In genomic region chr5:36573441-36573840, GRCh38 we compare ENCODE assay signal across 13 cellular contexts. TPM values are rescaled to one million over a fixed set of nuclear protein-coding genes. Genes with fewer than 3 reads are reported as not detected.
DNase-seq lines count a peak whose midpoint lies in the region; ATAC-seq and TF ChIP-seq lines count a peak whose summit lies in the region.
"Had no signal": no experiment of that assay in that cellular context is flagged by ENCODE, and none has a peak within 500 bp of the region (broad histone marks: within the 10 kb centered on the region; RNA-seq: fewer than 3 reads in every experiment).

No MANE protein-coding gene starts in this region.

- no peaks in the 10 kb centered on the region for H3K9me3 Mint-ChIP-seq in GM23338

- H3K27me3 Mint-ChIP-seq in GM23338 (ENCODE audit: insufficient read depth, low read depth, poor library complexity), result no peaks in the 10 kb centered on the region

- no peaks in the 10 kb centered on the region for H3K4me1 ChIP-seq in GM23338 (ENCODE audit: insufficient read depth)
- H3K4me1 ChIP-seq: adrenal gland had no signal

- ATAC-seq in GM23338, result no peak

- H3K9me2 ChIP-seq in GM23338 (ENCODE audit: insufficient read depth), result no peaks in the 10 kb centered on the region; the same call in 1 of the 2 replicates

- H3K4me2 ChIP-seq in GM23338, result no peak overlapping the region

- H4K20me1 ChIP-seq in GM23338 (replicated peaks; ENCODE audit: insufficient read depth), result no peaks in the 10 kb centered on the region

- H3F3A ChIP-seq in GM23338 (replicated peaks; ENCODE audit: low read depth), result no peaks in the 10 kb centered on the region

- H3K36me3 Mint-ChIP-seq in GM23338 (ENCODE audit: low read depth), result no peaks in the 10 kb centered on the region

- no peak overlapping the region for H3K4me3 ChIP-seq in GM23338
- H3K4me3 ChIP-seq: adrenal gland had no signal

- no peaks in the 10 kb centered on the region for H3K27me3 ChIP-seq in GM23338 (ENCODE audit: insufficient read depth)
- H3K27me3 ChIP-seq: adrenal gland had no signal

- no peak overlapping the region for H3K27ac ChIP-seq in GM23338 (ENCODE audit: low read depth)
- H3K27ac ChIP-seq: adrenal gland had no signal

- H3K27ac Mint-ChIP-seq in GM23338, result no peak overlapping the region

- H3K4me3 Mint-ChIP-seq in GM23338, result no peak overlapping the region

- H2AFZ ChIP-seq in GM23338, result no peak overlapping the region

- no peaks in the 10 kb centered on the region for H3K36me3 ChIP-seq in GM23338 (ENCODE audit: insufficient read depth)
- H3K36me3 ChIP-seq: adrenal gland had no signal

- DNase-seq in ACHN (peak; percentile 6), HS-5 (ENCODE audit: low read depth) (peak; percentile 79), astrocyte of the hippocampus (ENCODE audit: low read depth, low spot score) (peak; percentile 84), iris pigment epithelial cell (ENCODE audit: low read depth) (peak; percentile 83), SHP77 (lab: John Stamatoyannopoulos, UW) (no peak), NOMO-1 (lab: John Stamatoyannopoulos, UW; ENCODE audit: unreplicated experiment in 2 of 2) (no peak), GM23338 (ENCODE audit: low spot score) (no peak)
- no peak for DNase-seq in stimulated activated CD4-positive, alpha-beta T cell treated with anti-CD3 and anti-CD28 coated beads, Interleukin-1b, Interleukin-23, amount 100 ng/mL, for 48 hours
- DNase-seq: adrenal gland; DMS 273 treated with DMSO at 0.1 percent for 48 hours; NCI-H187; stimulated activated CD4-positive, alpha-beta T cell treated with anti-CD3 and anti-CD28 coated beads, Interleukin-2, amount 100 ng/mL, for 24 hours had no signal

- in situ Hi-C loops in ACHN (cut with HindIII; ENCODE audit: low pct_ligation_motif_present, low pct_unique_long_range_greater_than_20kb, low sequenced_read_pairs), result no loop called here

- no peak for TF ChIP-seq CTCF in GM23338 (conservative IDR thresholded peaks at IDR 0.05; ENCODE audit: low read depth in 2 of 2)

- H3K4me1 Mint-ChIP-seq in GM23338, result peaks cover 3% of the 10 kb centered on the region; the same call in 1 of the 3 replicates

- H3K79me2 ChIP-seq in GM23338 (replicated peaks; ENCODE audit: insufficient read depth), result no peaks in the 10 kb centered on the region

TF ChIP-seq in GM23338, 12 proteins besides CTCF, POLR2A, EP300 and RAD21:
- TF ChIP-seq ZNF462 (CRISPR knock-in tag; IDR thresholded peaks at IDR 0.05), result no peak

RNA-seq across cellular contexts. Expression of gene SLC1A3, which starts 33.0 kb away (rescaled TPM):
- 27.2 and 29.0 TPM in 2 replicates for total RNA-seq in GM23338 (2014; rRNA removed; shearing (Covaris generic))
- 30.4 and 40.7 TPM in 2 replicates for polyA plus RNA-seq in GM23338 (2016; fragmentation: Nextera tagmentation; extraction: Ambion mirVana)
- total RNA-seq: lung microvascular endothelial cell had no signal

Comparison
In these comparisons a context has a peak if more than half of its experiments do, and no peak if none do; other contexts are left out.
1. DNase-seq: peak in ACHN (single experiment), HS-5 (single experiment), astrocyte of the hippocampus (single experiment) and iris pigment epithelial cell (single experiment); none in SHP77 (0 of 2), stimulated activated CD4-positive, alpha-beta T cell treated with anti-CD3 and anti-CD28 coated beads, Interleukin-1b, Interleukin-23, amount 100 ng/mL, for 48 hours (single experiment), NOMO-1 (0 of 2) and GM23338 (single experiment).